In the genomic region with DNA sequence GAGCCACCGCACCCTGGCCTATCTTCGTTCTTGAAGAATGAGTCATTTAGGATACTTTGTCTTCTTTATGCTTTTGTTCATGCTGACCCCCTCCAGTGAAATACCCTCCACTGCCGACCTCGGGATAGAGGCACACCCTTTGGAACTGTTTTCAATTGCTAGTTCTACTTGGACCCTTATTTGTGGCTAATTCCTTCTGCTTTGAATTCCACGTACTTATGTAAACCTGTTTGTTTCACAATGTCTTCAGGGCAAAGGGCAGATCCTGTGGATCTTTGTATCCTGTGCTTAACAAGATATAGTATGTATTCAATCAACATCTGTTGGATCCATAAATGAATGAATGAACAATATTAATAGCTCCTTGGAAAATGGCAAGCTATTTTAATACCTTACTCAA, we compare ENCODE assay signal across 22 cellular contexts. TPM values are rescaled to one million over a fixed set of nuclear protein-coding genes. Genes with fewer than 3 reads are reported as not detected.
DNase-seq lines count a peak whose midpoint lies in the region; ATAC-seq, FAIRE-seq and TF ChIP-seq lines count a peak whose summit lies in the region.
"Had no signal": no experiment of that assay in that cellular context is flagged by ENCODE, and none has a peak within 500 bp of the region (broad histone marks: within the 10 kb centered on the region; RNA-seq: fewer than 3 reads in every experiment).

No MANE protein-coding gene starts in this region.

- no peak overlapping the region for H3K4me3 ChIP-seq in epithelial cell of esophagus (ENCODE audit: low read length)
- no peak overlapping the region for H3K4me3 ChIP-seq in liver (ENCODE audit: low read depth in 1 of 3, low read length in 3 of 3)
- no peak overlapping the region for H3K4me3 ChIP-seq in small intestine (ENCODE audit: low read depth in 1 of 2, low read length in 2 of 2)
- H3K4me3 ChIP-seq in BE2C (ENCODE audit: low read depth, low read length): no peak overlapping the region
- H3K4me3 ChIP-seq: A549, GM23338 had no signal

- no peak for TF ChIP-seq RAD21 in liver (IDR thresholded peaks at IDR 0.05)

- no peaks in the 10 kb centered on the region for H3K36me3 ChIP-seq in liver (ENCODE audit: control insufficient read depth in 4 of 4, insufficient read depth in 3 of 4, low read depth in 1 of 4, low read length in 3 of 4)
- H3K36me3 ChIP-seq in small intestine (ENCODE audit: control insufficient read depth in 2 of 2, insufficient read depth in 2 of 2, low read length in 2 of 2): no peaks in the 10 kb centered on the region
- H3K36me3 ChIP-seq in BE2C: no peaks in the 10 kb centered on the region

- TF ChIP-seq CTCF in epithelial cell of esophagus (IDR thresholded peaks at IDR 0.05; ENCODE audit: insufficient read depth, low read depth, low read length, missing control alignments): no peak
- no peak for TF ChIP-seq CTCF in liver (IDR thresholded peaks at IDR 0.05; ENCODE audit: low read depth, low read length, missing input control)
- no peak for TF ChIP-seq CTCF in BE2C (IDR thresholded peaks at IDR 0.05; ENCODE audit: low read depth, low read length)

- peaks cover 3 to 12% (median 9%) of the 10 kb centered on the region in 4 donors for H3K4me1 ChIP-seq in liver (ENCODE audit: control insufficient read depth in 4 of 4, insufficient read depth in 4 of 4, low read length in 3 of 4)
- peaks cover 0 to 2% of the 10 kb centered on the region in 2 donors for H3K4me1 ChIP-seq in small intestine (ENCODE audit: control insufficient read depth in 2 of 2, insufficient read depth in 1 of 2, low read depth in 1 of 2, low read length in 1 of 2)
- peaks cover 21% of the 10 kb centered on the region for H3K4me1 ChIP-seq in BE2C

- DNase-seq in epithelial cell of esophagus (ENCODE audit: low read depth) (peak; percentile 41), islet precursor cell (peak; percentile 24), small intestine (peak; percentile 71), Right ventricle myocardium inferior (ENCODE audit: missing footprints) (no peak), BE2C (no peak)
- DNase-seq: 8988T; ACHN; AML-193; C1 segment of cervical spinal cord; CD4-positive, alpha-beta memory T cell; DMS153; DMS79 treated with DMSO at 0.1 percent for 48 hours; GF-D8; H9 had no signal

- no peak for ATAC-seq in Right ventricle myocardium inferior
- ATAC-seq in HG02973 (IDR thresholded peaks at IDR 0.05; ENCODE audit: unreplicated experiment): no peak
- ATAC-seq: A549, GM23338, HCT116 had no signal

- no peak overlapping the region for H3K9ac ChIP-seq in liver (ENCODE audit: low read depth in 1 of 2, low read length in 2 of 2)

- H3K27me3 ChIP-seq in liver (ENCODE audit: control insufficient read depth in 4 of 4, insufficient read depth in 4 of 4, low read length in 3 of 4) (no peaks in the 10 kb centered on the region), small intestine (ENCODE audit: control insufficient read depth in 2 of 2, insufficient read depth in 2 of 2, low read length in 2 of 2) (no peaks in the 10 kb centered on the region), BE2C (no peaks in the 10 kb centered on the region)

- 65% methylated on average over 5 of the region's 5 CpGs for WGBS in liver
- WGBS in small intestine, 3 donors: 30 to 63% (median 46%) methylated on average over 5 of the region's 5 CpGs

- intact Hi-C loops in Right ventricle myocardium inferior (cut with DNase I): no loop called here

- no peak for FAIRE-seq in small intestine (lab: Jason Lieb, UNC)
- FAIRE-seq: A549, GM12891, GM18507 had no signal

- H3K27ac ChIP-seq in liver (ENCODE audit: low read depth in 1 of 2, low read length in 2 of 2) (no peak overlapping the region), small intestine (ENCODE audit: low read depth in 1 of 2, low read length in 1 of 2) (no peak overlapping the region)
- H3K27ac ChIP-seq: A549 had no signal

- H3K9me3 ChIP-seq in liver (ENCODE audit: control insufficient read depth in 4 of 4, low read length in 3 of 4): no peaks in the 10 kb centered on the region
- no peaks in the 10 kb centered on the region for H3K9me3 ChIP-seq in small intestine (ENCODE audit: control insufficient read depth, low read depth)
- H3K9me3 ChIP-seq in BE2C: no peaks in the 10 kb centered on the region
- H3K9me3 ChIP-seq: A549, Caco-2 had no signal

TF ChIP-seq in liver, 16 proteins besides CTCF, POLR2A, EP300 and RAD21:
- TF ChIP-seq GABPA (IDR thresholded peaks at IDR 0.05 in 1 of 2, conservative IDR thresholded peaks at IDR 0.05 in 1 of 2) (no peak), HNF4A (conservative IDR thresholded peaks at IDR 0.05) (peak; percentile 78 to 80)

RNA-seq across cellular contexts. Expression of a gene that starts 19.6 kb away (rescaled TPM):
- 10 to 100 TPM; 22.2 to 77.1 TPM for total RNA-seq in liver
- 10 to 100 TPM; 24.1 to 45.4 TPM for polyA plus RNA-seq in liver
- 10 to 100 TPM; 28.1 to 34.7 (median 28.6) TPM for polyA plus RNA-seq in small intestine
- total RNA-seq in Right ventricle myocardium inferior: 180 TPM
- 77.8 TPM for polyA plus RNA-seq in BE2C (2012; ENCODE audit: insufficient read depth, insufficient read length, low read depth)

Comparison
In these comparisons a context has a peak if more than half of its experiments do, and no peak if none do; other contexts are left out.
1. DNase-seq: peak in epithelial cell of esophagus (single experiment), islet precursor cell (single experiment) and small intestine (single experiment); none in Right ventricle myocardium inferior (single experiment) and BE2C (single experiment).